ENCODE assay signal across 1 cellular context in genomic region chr10:121753726-121754476, GRCh38.
TF ChIP-seq lines count a peak whose summit lies in the region.

No MANE protein-coding gene starts in this region.

TF ChIP-seq in HCT116, 20 proteins besides CTCF, POLR2A, EP300 and RAD21 (continued from another document):
- TF ChIP-seq POLR2AphosphoS5 (IDR thresholded peaks at IDR 0.05; ENCODE audit: low read depth, low read length) (no peak), CBX3 (IDR thresholded peaks at IDR 0.05; ENCODE audit: low read depth) (no peak), CEBPB (IDR thresholded peaks at IDR 0.05; ENCODE audit: low read depth) (no peak), MAX (IDR thresholded peaks at IDR 0.05) (0 out of 2 replicates have a peak, but pooled peaks have one; percentile 20), EZH2phosphoT487 (IDR thresholded peaks at IDR 0.05; ENCODE audit: borderline replicate concordance) (no peak), FOSL1 (IDR thresholded peaks at IDR 0.05; ENCODE audit: low read depth) (peak; percentile 56)
